ENCODE assay signal across 9 cellular contexts in the genomic region with DNA sequence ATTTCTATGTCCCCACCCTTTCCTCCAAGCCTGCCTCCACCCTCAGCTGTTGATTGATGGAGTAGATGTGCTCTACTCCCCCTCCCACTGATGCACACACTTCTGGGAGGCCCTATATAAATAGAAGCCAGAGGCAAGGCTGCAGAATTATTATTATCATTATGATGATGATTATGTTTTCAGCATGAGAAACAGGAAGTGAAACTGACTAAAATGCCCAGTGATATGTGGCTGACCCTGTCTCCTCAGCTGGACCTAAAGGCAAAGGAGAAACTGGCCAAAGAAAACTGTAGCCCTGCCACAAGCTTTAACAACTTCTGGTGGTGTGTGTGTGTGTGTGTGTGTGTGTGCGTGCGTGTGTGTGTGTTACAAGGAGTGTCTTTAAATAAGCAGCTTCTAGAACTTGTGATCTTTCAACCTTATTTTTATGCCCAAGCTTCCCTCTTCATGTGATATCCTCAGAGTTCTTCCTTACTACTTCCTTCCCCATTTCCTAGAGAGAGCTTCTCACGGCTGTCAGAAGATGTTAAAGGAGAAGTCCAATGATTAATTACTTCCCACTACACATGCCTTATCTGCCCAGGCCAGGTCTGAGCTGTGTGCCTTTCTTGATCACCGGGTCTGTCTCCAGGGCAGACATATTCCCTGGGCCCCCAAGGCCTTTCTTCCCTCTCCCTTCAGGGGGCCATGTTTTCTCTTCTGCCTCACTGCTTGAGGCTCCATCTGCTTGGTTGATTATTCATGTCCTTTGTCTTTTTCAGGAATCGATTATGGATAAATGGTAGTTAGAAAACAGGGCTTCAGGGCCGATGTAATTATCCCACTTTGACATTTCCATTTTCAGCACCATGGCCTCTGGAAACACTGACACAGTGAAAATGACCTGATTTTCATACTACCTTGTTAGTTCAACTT. TPM values are rescaled to one million over a fixed set of nuclear protein-coding genes. Genes with fewer than 3 reads are reported as not detected.
DNase-seq lines count a peak whose midpoint lies in the region; ATAC-seq and TF ChIP-seq lines count a peak whose summit lies in the region.
"Had no signal": no experiment of that assay in that cellular context is flagged by ENCODE, and none has a peak within 500 bp of the region (broad histone marks: within the 10 kb centered on the region; RNA-seq: fewer than 3 reads in every experiment).

No MANE protein-coding gene starts in this region.

- H3K27ac Mint-ChIP-seq in stimulated activated naive B cell treated with anti-CD40 and anti-IgM and Interleukin-4, amounts not matched to agents 10 μg/mL and 1 μg/mL and 100 μg/mL, for 72 hours: no peak overlapping the region
- no peak overlapping the region for H3K27ac Mint-ChIP-seq in activated naive CD8-positive, alpha-beta T cell treated with anti-CD3 and anti-CD28 coated beads for 36 hours
- H3K27ac Mint-ChIP-seq: T-helper 2 cell treated with Interferon-gamma antibody and Interleukin-4, amounts not matched to agents 5 μg/mL and 100 μg/mL, for 36 hours had no signal

- no peaks in the 10 kb centered on the region for H3K9me3 Mint-ChIP-seq in stimulated activated naive B cell treated with anti-CD40 and anti-IgM and Interleukin-4, amounts not matched to agents 10 μg/mL and 1 μg/mL and 100 μg/mL, for 72 hours
- H3K9me3 Mint-ChIP-seq in activated naive CD8-positive, alpha-beta T cell treated with anti-CD3 and anti-CD28 coated beads for 36 hours: no peaks in the 10 kb centered on the region
- H3K9me3 Mint-ChIP-seq: T-helper 2 cell treated with Interferon-gamma antibody and Interleukin-4, amounts not matched to agents 5 μg/mL and 100 μg/mL, for 36 hours had no signal

- TF ChIP-seq CTCF in right atrium auricular region (IDR thresholded peaks at IDR 0.05): no peak

- H3K4me1 Mint-ChIP-seq in stimulated activated naive B cell treated with anti-CD40 and anti-IgM and Interleukin-4, amounts not matched to agents 10 μg/mL and 1 μg/mL and 100 μg/mL, for 72 hours: peaks cover 15 to 25% of the 10 kb centered on the region in 2 donors
- peaks cover 1% of the 10 kb centered on the region for H3K4me1 Mint-ChIP-seq in activated naive CD8-positive, alpha-beta T cell treated with anti-CD3 and anti-CD28 coated beads for 36 hours

- H3K36me3 Mint-ChIP-seq in stimulated activated naive B cell treated with anti-CD40 and anti-IgM and Interleukin-4, amounts not matched to agents 10 μg/mL and 1 μg/mL and 100 μg/mL, for 72 hours: no peaks in the 10 kb centered on the region
- no peaks in the 10 kb centered on the region for H3K36me3 Mint-ChIP-seq in activated naive CD8-positive, alpha-beta T cell treated with anti-CD3 and anti-CD28 coated beads for 36 hours

- H3K9me3 ChIP-seq in right atrium auricular region: no peaks in the 10 kb centered on the region

- peak overlapping the region; percentile 68 to 77 for H3K27ac ChIP-seq in right atrium auricular region

- no peak overlapping the region for H3K4me3 Mint-ChIP-seq in stimulated activated naive B cell treated with anti-CD40 and anti-IgM and Interleukin-4, amounts not matched to agents 10 μg/mL and 1 μg/mL and 100 μg/mL, for 72 hours
- H3K4me3 Mint-ChIP-seq in activated naive CD8-positive, alpha-beta T cell treated with anti-CD3 and anti-CD28 coated beads for 36 hours: no peak overlapping the region
- H3K4me3 Mint-ChIP-seq: T-helper 2 cell treated with Interferon-gamma antibody and Interleukin-4, amounts not matched to agents 5 μg/mL and 100 μg/mL, for 36 hours had no signal

- no peaks in the 10 kb centered on the region for H3K36me3 ChIP-seq in right atrium auricular region

- peaks cover 30 to 42% of the 10 kb centered on the region in 2 donors for H3K27me3 Mint-ChIP-seq in stimulated activated naive B cell treated with anti-CD40 and anti-IgM and Interleukin-4, amounts not matched to agents 10 μg/mL and 1 μg/mL and 100 μg/mL, for 72 hours
- no peaks in the 10 kb centered on the region for H3K27me3 Mint-ChIP-seq in activated naive CD8-positive, alpha-beta T cell treated with anti-CD3 and anti-CD28 coated beads for 36 hours

- no peaks in the 10 kb centered on the region for H3K27me3 ChIP-seq in right atrium auricular region

- H3K4me1 ChIP-seq in right atrium auricular region: peaks cover 0 to 41% of the 10 kb centered on the region in 2 donors

- DNase-seq in HUDEP-2 (lab: John Stamatoyannopoulos, UW; ENCODE audit: unreplicated experiment in 76 of 76): peak in 50 of 76 experiments; percentile 7 to 67 (median 36)
- DNase-seq in RPMI8226: peak; percentile 70
- DNase-seq in right atrium auricular region (ENCODE audit: low spot score): no peak
- no peak for DNase-seq in stimulated activated naive B cell treated with anti-CD40 and anti-IgM and Interleukin-4, amounts not matched to agents 10 μg/mL and 1 μg/mL and 100 μg/mL, for 72 hours
- no peak for DNase-seq in activated naive CD8-positive, alpha-beta T cell treated with anti-CD3 and anti-CD28 coated beads for 36 hours
- DNase-seq in activated effector memory CD4-positive, alpha-beta T cell treated with Interleukin-2 at 50 U/mL for 16 hours: no peak
- DNase-seq in activated CD8-positive, alpha-beta memory T cell treated with anti-CD3 and anti-CD28 coated beads for 24 hours: no peak

- H3K4me3 ChIP-seq in right atrium auricular region: no peak overlapping the region

- peak; percentile 72 to 76 for ATAC-seq in stimulated activated naive B cell treated with anti-CD40 and anti-IgM and Interleukin-4, amounts not matched to agents 10 μg/mL and 1 μg/mL and 100 μg/mL, for 72 hours (replicated peaks)
- ATAC-seq in GM18868 (IDR thresholded peaks at IDR 0.05; ENCODE audit: unreplicated experiment): no peak

RNA-seq across cellular contexts. Expression of a gene that starts 11.6 kb away (rescaled TPM):
- 100 to 1,000 TPM; 136 to 158 TPM for total RNA-seq in right atrium auricular region
- 10 to 100 TPM; 53.5 to 57.8 TPM for total RNA-seq in activated naive CD8-positive, alpha-beta T cell treated with anti-CD3 and anti-CD28 coated beads for 36 hours

RNA-seq across cellular contexts. Expression of a gene that starts 37.8 kb away (rescaled TPM):
- total RNA-seq in right atrium auricular region: 10 to 100 TPM; 16.5 to 20.6 TPM
- total RNA-seq in activated naive CD8-positive, alpha-beta T cell treated with anti-CD3 and anti-CD28 coated beads for 36 hours: 1 to 10 TPM; 5.2 to 5.3 TPM

Comparison
In these comparisons a context has a peak if more than half of its experiments do, and no peak if none do; other contexts are left out.
1. DNase-seq: peak in HUDEP-2 (50 of 76) and RPMI8226 (single experiment); none in right atrium auricular region (single experiment), stimulated activated naive B cell treated with anti-CD40 and anti-IgM and Interleukin-4, amounts not matched to agents 10 μg/mL and 1 μg/mL and 100 μg/mL, for 72 hours (single experiment), activated naive CD8-positive, alpha-beta T cell treated with anti-CD3 and anti-CD28 coated beads for 36 hours (single experiment), activated effector memory CD4-positive, alpha-beta T cell treated with Interleukin-2 at 50 U/mL for 16 hours (single experiment) and activated CD8-positive, alpha-beta memory T cell treated with anti-CD3 and anti-CD28 coated beads for 24 hours (single experiment).